Comparison of ENCODE assay signal across 1 cellular context in genomic region chr10:101778781-101779543, GRCh38.
TF ChIP-seq lines count a peak whose summit lies in the region.

No MANE protein-coding gene starts in this region.

TF ChIP-seq in HepG2, 621 proteins besides CTCF, POLR2A, EP300 and RAD21:
- TF ChIP-seq ZNF713 (CRISPR knock-in tag; IDR thresholded peaks at IDR 0.05) (no peak), ZNF660 (CRISPR knock-in tag; IDR thresholded peaks at IDR 0.05; ENCODE audit: borderline replicate concordance, low read depth) (no peak), AGO2 (optimal IDR thresholded peaks at IDR 0.05; ENCODE audit: low read depth, low read length) (peak; percentile 53), ZNF646 (CRISPR knock-in tag; IDR thresholded peaks at IDR 0.05) (peak; percentile 85), BCL6 (CRISPR knock-in tag; IDR thresholded peaks at IDR 0.05) (no peak), POGK (CRISPR knock-in tag; conservative IDR thresholded peaks at IDR 0.05) (peak; percentile 21; the same call in 1 of the 2 replicates), NR2F1 (CRISPR knock-in tag; IDR thresholded peaks at IDR 0.05) (no peak), NBN (conservative IDR thresholded peaks at IDR 0.05) (no peak), SIN3A (IDR thresholded peaks at IDR 0.05; ENCODE audit: borderline replicate concordance, low read depth, low read length) (0 out of 2 replicates have a peak, but pooled peaks have one; percentile 35), ZZZ3 (CRISPR knock-in tag; IDR thresholded peaks at IDR 0.05; ENCODE audit: borderline replicate concordance) (no peak), PAF1 (CRISPR knock-in tag; IDR thresholded peaks at IDR 0.05) (no peak), LCORL (IDR thresholded peaks at IDR 0.05) (no peak), LCORL (CRISPR knock-in tag; IDR thresholded peaks at IDR 0.05) (no peak), ZNF556 (CRISPR knock-in tag; IDR thresholded peaks at IDR 0.05; ENCODE audit: borderline replicate concordance) (no peak), ARID5B (CRISPR knock-in tag; IDR thresholded peaks at IDR 0.05) (no peak), ZFX (CRISPR knock-in tag; IDR thresholded peaks at IDR 0.05; ENCODE audit: low read depth) (peak; percentile 40), ZBTB34 (CRISPR knock-in tag; IDR thresholded peaks at IDR 0.05) (no peak), EHMT2 (IDR thresholded peaks at IDR 0.05; ENCODE audit: borderline replicate concordance, low read depth, low read length) (no peak), KLF6 (CRISPR knock-in tag; IDR thresholded peaks at IDR 0.05) (no peak), ZSCAN31 (CRISPR knock-in tag; IDR thresholded peaks at IDR 0.05; ENCODE audit: low read depth) (no peak), HNRNPLL (IDR thresholded peaks at IDR 0.05; ENCODE audit: low read depth, low read length, poor library complexity, severe bottlenecking) (peak; percentile 90), YEATS4 (CRISPR knock-in tag; IDR thresholded peaks at IDR 0.05; ENCODE audit: borderline replicate concordance) (peak; percentile 1; the same call in 1 of the 2 replicates), HNRNPK (IDR thresholded peaks at IDR 0.05; ENCODE audit: low read depth, low read length, poor library complexity, severe bottlenecking) (peak; percentile 28), MEIS2 (CRISPR knock-in tag; IDR thresholded peaks at IDR 0.05) (0 out of 2 replicates have a peak, but pooled peaks have one; percentile 16), FOXK2 (IDR thresholded peaks at IDR 0.05) (no peak), TBX3 (IDR thresholded peaks at IDR 0.05; ENCODE audit: borderline replicate concordance) (peak; percentile 32; the same call in 1 of the 2 replicates), MXI1 (IDR thresholded peaks at IDR 0.05; ENCODE audit: borderline replicate concordance, low read depth, low read length) (0 out of 3 replicates have a peak, but pooled peaks have one; percentile 22), PBX2 (CRISPR knock-in tag; IDR thresholded peaks at IDR 0.05) (peak; percentile 33; the same call in 1 of the 2 replicates), ZKSCAN1 (IDR thresholded peaks at IDR 0.05; ENCODE audit: low read length) (peak; percentile 78; the same call in 1 of the 2 replicates), RBAK (CRISPR knock-in tag; IDR thresholded peaks at IDR 0.05) (no peak)
